In genomic region chr5:124692324-124692723, GRCh38 we compare ENCODE assay signal across 14 cellular contexts. TPM values are rescaled to one million over a fixed set of nuclear protein-coding genes. Genes with fewer than 3 reads are reported as not detected.
DNase-seq lines count a peak whose midpoint lies in the region; ATAC-seq and TF ChIP-seq lines count a peak whose summit lies in the region.
"Had no signal": no experiment of that assay in that cellular context is flagged by ENCODE, and none has a peak within 500 bp of the region (broad histone marks: within the 10 kb centered on the region; RNA-seq: fewer than 3 reads in every experiment).

No MANE protein-coding gene starts in this region.

- no peak overlapping the region for H2BK12ac ChIP-seq in mesenchymal stem cell (ENCODE audit: low read length in 2 of 2)

- H3K23ac ChIP-seq in mesenchymal stem cell (ENCODE audit: low read length in 2 of 2), result no peak overlapping the region

- H3K9ac ChIP-seq in mesenchymal stem cell (ENCODE audit: low read length), result no peak overlapping the region

- H3K9me3 ChIP-seq in mesenchymal stem cell (ENCODE audit: control insufficient read depth, low read length), result no peaks in the 10 kb centered on the region
- H3K9me3 ChIP-seq: heart left ventricle had no signal

- peak overlapping the region in 1 of 2 experiments; percentile 21 for H3K18ac ChIP-seq in mesenchymal stem cell (ENCODE audit: low read depth in 1 of 2, low read length in 2 of 2)

- no peak overlapping the region for H2BK120ac ChIP-seq in mesenchymal stem cell (ENCODE audit: low read depth, low read length)

- H2AK5ac ChIP-seq in mesenchymal stem cell (ENCODE audit: low read length, severe bottlenecking), result no peak overlapping the region

- H2BK15ac ChIP-seq in mesenchymal stem cell (ENCODE audit: low read depth, poor library complexity, severe bottlenecking), result no peak overlapping the region

- ATAC-seq in GM18502 (IDR thresholded peaks at IDR 0.05; ENCODE audit: poor library complexity, unreplicated experiment) (no peak), HG03108 (IDR thresholded peaks at IDR 0.05; ENCODE audit: unreplicated experiment) (no peak)
- ATAC-seq: heart left ventricle had no signal

- no peak overlapping the region for H4K8ac ChIP-seq in mesenchymal stem cell (ENCODE audit: low read length)

- no peak overlapping the region for H2AFZ ChIP-seq in mesenchymal stem cell (ENCODE audit: low read depth, low read length)

- H3K4ac ChIP-seq in mesenchymal stem cell (ENCODE audit: low read depth in 1 of 2, low read length in 2 of 2), result no peak overlapping the region

- WGBS in mesenchymal stem cell, result 61% methylated on average over 3 of the region's 3 CpGs

- peak overlapping the region; percentile 5 for H3K4me2 ChIP-seq in mesenchymal stem cell (ENCODE audit: low read length, poor library complexity, severe bottlenecking)

- DNase-seq in AG08395 (ENCODE audit: low spot score), result peak; percentile 54
- peak; percentile 32 for DNase-seq in M059J (ENCODE audit: low read depth)
- peak; percentile 83 for DNase-seq in choroid plexus epithelial cell (ENCODE audit: low read depth)
- DNase-seq in mesenchymal stem cell, result peak; percentile 40
- DNase-seq in iPS-NIHi7 (ENCODE audit: extremely low spot score), result no peak
- DNase-seq in amniotic stem cell (lab: John Stamatoyannopoulos, UW), result no peak
- DNase-seq: activated CD4-positive, alpha-beta T cell treated with anti-CD3 and anti-CD28 coated beads for 48 hours; activated naive CD4-positive, alpha-beta T cell treated with Interleukin-2 at 50 U/mL for 16 hours; AML-193; heart left ventricle; Right ventricle myocardium superior; T-helper 9 cell had no signal

- H3K14ac ChIP-seq in mesenchymal stem cell (ENCODE audit: low read length in 2 of 2), result no peak overlapping the region

- H2BK5ac ChIP-seq in mesenchymal stem cell (ENCODE audit: low read depth, low read length, poor library complexity, severe bottlenecking), result peak overlapping the region; percentile 24

- no peak overlapping the region for H4K91ac ChIP-seq in mesenchymal stem cell (ENCODE audit: low read length)

- H3K27me3 ChIP-seq in mesenchymal stem cell (ENCODE audit: control insufficient read depth in 1 of 2, insufficient read depth in 1 of 2, low read length in 2 of 2), result no peaks in the 10 kb centered on the region
- H3K27me3 ChIP-seq: heart left ventricle had no signal

- peaks cover 11% of the 10 kb centered on the region for H3K79me1 ChIP-seq in mesenchymal stem cell (replicated peaks; ENCODE audit: low read length, poor library complexity, severe bottlenecking)

- no peak for TF ChIP-seq CTCF in choroid plexus epithelial cell (conservative IDR thresholded peaks at IDR 0.05; ENCODE audit: low read depth, low read length)

- H3K4me1 ChIP-seq in mesenchymal stem cell (ENCODE audit: control insufficient read depth, insufficient read depth, low read depth, low read length), result peaks cover 3% of the 10 kb centered on the region

- H3K27ac ChIP-seq in mesenchymal stem cell (ENCODE audit: low read length, poor library complexity, severe bottlenecking), result no peak overlapping the region

- no peaks in the 10 kb centered on the region for H3K36me3 ChIP-seq in mesenchymal stem cell (ENCODE audit: control insufficient read depth in 1 of 2, insufficient read depth in 2 of 2, low read depth in 1 of 2, low read length in 2 of 2)
- H3K36me3 ChIP-seq: heart left ventricle had no signal

- H3K4me3 ChIP-seq in choroid plexus epithelial cell (ENCODE audit: low read depth, low read length) (no peak overlapping the region), mesenchymal stem cell (ENCODE audit: insufficient read depth in 1 of 2, low read depth in 1 of 2, low read length in 2 of 2) (no peak overlapping the region)
- H3K4me3 ChIP-seq: heart left ventricle had no signal

RNA-seq across cellular contexts. Expression of gene ZNF608, which starts 54.1 kb away (rescaled TPM):
- total RNA-seq in M059J (2014; rRNA removed; shearing (Covaris generic)), result 14.2 and 18.0 TPM in 2 replicates
- 29.0 TPM for polyA plus RNA-seq in mesenchymal stem cell (2013, experiment 1 of 2)
- polyA plus RNA-seq in mesenchymal stem cell (2013, experiment 2 of 2), result 27.7 TPM

Comparison
In these comparisons a context has a peak if more than half of its experiments do, and no peak if none do; other contexts are left out.
1. DNase-seq: peak in AG08395 (single experiment), M059J (single experiment), choroid plexus epithelial cell (single experiment) and mesenchymal stem cell (single experiment); none in iPS-NIHi7 (single experiment) and amniotic stem cell (single experiment).